In the genomic region with DNA sequence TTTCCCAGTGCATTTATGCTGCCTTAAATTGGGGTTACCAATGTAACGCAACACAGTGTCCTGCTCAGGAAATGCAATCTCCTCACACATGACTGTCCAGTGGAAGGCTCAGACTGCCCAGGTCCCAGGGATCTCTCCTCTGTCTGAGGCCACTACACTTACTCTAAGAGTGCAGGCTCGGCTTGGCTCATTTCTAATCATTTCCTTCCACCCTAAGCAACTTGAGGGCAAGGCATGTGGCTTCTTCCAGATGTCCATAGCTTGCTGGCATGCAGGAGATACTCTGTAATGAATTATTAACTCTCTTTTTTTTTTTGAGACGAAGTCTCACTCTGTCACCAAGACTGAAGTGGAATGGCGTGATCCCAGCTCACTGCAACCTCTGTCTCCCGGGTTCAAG, we compare ENCODE assay signal across 14 cellular contexts. TPM values are rescaled to one million over a fixed set of nuclear protein-coding genes. Genes with fewer than 3 reads are reported as not detected.
A peak's percentile ranks its signal among the peaks of the same experiment; 100 is the strongest.
DNase-seq lines count a peak whose midpoint lies in the region; ATAC-seq and TF ChIP-seq lines count a peak whose summit lies in the region.
"Had no signal": no experiment of that assay in that cellular context is flagged by ENCODE, and none has a peak within 500 bp of the region (broad histone marks: within the 10 kb centered on the region; RNA-seq: fewer than 3 reads in every experiment).

No MANE protein-coding gene starts in this region.

- H3K27me3 ChIP-seq in CD4-positive, alpha-beta memory T cell (ENCODE audit: insufficient read depth, low read length), result no peaks in the 10 kb centered on the region
- H3K27me3 ChIP-seq in fibroblast of lung (ENCODE audit: control insufficient read depth, insufficient read depth, low read length) (no peaks in the 10 kb centered on the region), smooth muscle cell (ENCODE audit: low read depth) (no peaks in the 10 kb centered on the region)
- H3K27me3 ChIP-seq: right lobe of liver had no signal

- ATAC-seq in T-helper 17 cell (no peak), GM18861 (IDR thresholded peaks at IDR 0.05; ENCODE audit: unreplicated experiment) (no peak), HG02885 (IDR thresholded peaks at IDR 0.05; ENCODE audit: poor library complexity, unreplicated experiment) (no peak)
- ATAC-seq: activated CD8-positive, alpha-beta memory T cell treated with anti-CD3 and anti-CD28 coated beads, Interleukin-2, amount 10 ng/mL, durations not matched to agents 7 days and 5 days; right lobe of liver had no signal

- H3F3A ChIP-seq in smooth muscle cell (ENCODE audit: low read depth), result peaks cover 31% of the 10 kb centered on the region

- no peaks in the 10 kb centered on the region for H3K9me3 ChIP-seq in CD4-positive, alpha-beta memory T cell (ENCODE audit: control insufficient read depth in 1 of 2, low read length in 2 of 2)
- H3K9me3 ChIP-seq in T-helper 17 cell (ENCODE audit: control insufficient read depth, low read length, poor library complexity, severe bottlenecking) (no peaks in the 10 kb centered on the region), fibroblast of lung (ENCODE audit: control insufficient read depth, insufficient read depth, low read depth, low read length) (no peaks in the 10 kb centered on the region), smooth muscle cell (replicated peaks; ENCODE audit: low read depth) (no peaks in the 10 kb centered on the region)
- H3K9me3 ChIP-seq: right lobe of liver had no signal

- peaks cover 86% of the 10 kb centered on the region for H3K36me3 ChIP-seq in CD4-positive, alpha-beta memory T cell (ENCODE audit: insufficient read depth, low read length)
- H3K36me3 ChIP-seq in fibroblast of lung (ENCODE audit: control insufficient read depth, insufficient read depth, low read length) (peaks cover 49% of the 10 kb centered on the region), smooth muscle cell (ENCODE audit: low read depth) (no peaks in the 10 kb centered on the region)

- no peak overlapping the region for H3K4me3 Mint-ChIP-seq in CD4-positive, alpha-beta memory T cell
- no peak overlapping the region for H3K4me3 Mint-ChIP-seq in T-helper 17 cell
- H3K4me3 Mint-ChIP-seq: activated CD8-positive, alpha-beta memory T cell treated with anti-CD3 and anti-CD28 coated beads, Interleukin-2, amount 10 ng/mL, durations not matched to agents 7 days and 5 days; mesothelial cell of epicardium had no signal

- DNase-seq in CD4-positive, alpha-beta memory T cell, result no peak
- DNase-seq in T-helper 17 cell (no peak), fibroblast of lung (ENCODE audit: low read depth in 2 of 2) (peak in 1 of 2 donors; percentile 35), smooth muscle cell (lab: John Stamatoyannopoulos, UW; ENCODE audit: unreplicated experiment) (no peak), nucleus accumbens (lab: John Stamatoyannopoulos, UW) (no peak), midbrain (lab: John Stamatoyannopoulos, UW) (no peak)
- DNase-seq: activated CD8-positive, alpha-beta memory T cell treated with anti-CD3 and anti-CD28 coated beads, Interleukin-2, amount 10 ng/mL, durations not matched to agents 7 days and 5 days; C1 segment of cervical spinal cord; Kasumi-1; right lobe of liver had no signal

- 80% methylated on average over 5 of the region's 5 CpGs for WGBS in smooth muscle cell (ENCODE audit: low lambda C conversion rate)

- H3K79me2 ChIP-seq in fibroblast of lung (ENCODE audit: control insufficient read depth, insufficient read depth, low read length) (peaks cover 17% of the 10 kb centered on the region), smooth muscle cell (ENCODE audit: low read depth) (no peaks in the 10 kb centered on the region)

- CTCF ChIA-PET in CD4-positive, alpha-beta memory T cell (lab: Charles Lee; ENCODE audit: partially characterized antibody), result interaction anchor here (1.8 kb wide), 1 partner anchor 12 kb away, joined by 8 read pairs; no protein-coding TSS in a partner anchor

- H3K4me2 ChIP-seq in fibroblast of lung (ENCODE audit: extremely low read depth, insufficient read depth, low read length), result no peak overlapping the region
- no peak overlapping the region for H3K4me2 ChIP-seq in smooth muscle cell

- intact Hi-C loops in CD4-positive, alpha-beta memory T cell (cut with micrococcal nuclease), result no loop called here

- peaks cover 0 to 1% (median 0%) of the 10 kb centered on the region in 8 donors for H3K9me3 Mint-ChIP-seq in CD4-positive, alpha-beta memory T cell
- H3K9me3 Mint-ChIP-seq: mesothelial cell of epicardium had no signal

- TF ChIP-seq CTCF in fibroblast of lung (conservative IDR thresholded peaks at IDR 0.05 in 1 of 2, IDR thresholded peaks at IDR 0.05 in 1 of 2; ENCODE audit: low read depth in 1 of 2, low read length in 2 of 2), result no peak
- TF ChIP-seq CTCF in smooth muscle cell (IDR thresholded peaks at IDR 0.05; ENCODE audit: borderline replicate concordance, insufficient read depth, poor library complexity, severe bottlenecking), result no peak

- H4K20me1 ChIP-seq in fibroblast of lung (ENCODE audit: control insufficient read depth, extremely low read depth, insufficient read depth, low read length) (no peaks in the 10 kb centered on the region), smooth muscle cell (ENCODE audit: low read depth) (peaks cover 2% of the 10 kb centered on the region)

- H3K36me3 Mint-ChIP-seq in CD4-positive, alpha-beta memory T cell, result peaks cover 89 to 93% of the 10 kb centered on the region in 2 donors
- peaks cover 20% of the 10 kb centered on the region for H3K36me3 Mint-ChIP-seq in T-helper 17 cell (ENCODE audit: low read depth)

- H3K27ac Mint-ChIP-seq in CD4-positive, alpha-beta memory T cell, result peak overlapping the region in 5 of 7 donors; percentile 7 to 56 (median 47)
- peak overlapping the region; percentile 68 for H3K27ac Mint-ChIP-seq in T-helper 17 cell
- H3K27ac Mint-ChIP-seq: activated CD8-positive, alpha-beta memory T cell treated with anti-CD3 and anti-CD28 coated beads, Interleukin-2, amount 10 ng/mL, durations not matched to agents 7 days and 5 days; mesothelial cell of epicardium had no signal

- no peak overlapping the region for H3K9ac ChIP-seq in fibroblast of lung (ENCODE audit: insufficient read depth, low read length)
- no peak overlapping the region for H3K9ac ChIP-seq in smooth muscle cell (ENCODE audit: low read depth)

- no peak overlapping the region for H3K4me3 ChIP-seq in CD4-positive, alpha-beta memory T cell (ENCODE audit: low read length in 2 of 2)
- H3K4me3 ChIP-seq in fibroblast of lung (replicated peaks in 1 of 4; ENCODE audit: control extremely low read depth in 1 of 4, insufficient read depth in 1 of 4, low read depth in 3 of 4, low read length in 4 of 4) (no peak overlapping the region), smooth muscle cell (no peak overlapping the region)
- H3K4me3 ChIP-seq: right lobe of liver had no signal

- POLR2A ChIA-PET in CD4-positive, alpha-beta memory T cell (lab: Charles Lee; ENCODE audit: partially characterized antibody), result no interaction called here

- no peaks in the 10 kb centered on the region for H3K4me1 ChIP-seq in CD4-positive, alpha-beta memory T cell (ENCODE audit: insufficient read depth, low read length)
- H3K4me1 ChIP-seq in fibroblast of lung (ENCODE audit: control insufficient read depth, extremely low read depth, insufficient read depth, low read length), result peaks cover 60% of the 10 kb centered on the region
- H3K4me1 ChIP-seq in smooth muscle cell (ENCODE audit: low read depth), result no peaks in the 10 kb centered on the region
- H3K4me1 ChIP-seq: right lobe of liver had no signal

- H2AFZ ChIP-seq in fibroblast of lung (ENCODE audit: low read length) (no peak overlapping the region), smooth muscle cell (ENCODE audit: low read depth) (no peak overlapping the region)

- H3K27me3 Mint-ChIP-seq in CD4-positive, alpha-beta memory T cell, result no peaks in the 10 kb centered on the region
- H3K27me3 Mint-ChIP-seq in T-helper 17 cell, result no peaks in the 10 kb centered on the region
- H3K27me3 Mint-ChIP-seq: activated CD8-positive, alpha-beta memory T cell treated with anti-CD3 and anti-CD28 coated beads, Interleukin-2, amount 10 ng/mL, durations not matched to agents 7 days and 5 days had no signal

- H3K4me1 Mint-ChIP-seq in CD4-positive, alpha-beta memory T cell, result peaks cover 0 to 26% (median 4%) of the 10 kb centered on the region in 4 donors
- H3K4me1 Mint-ChIP-seq in T-helper 17 cell, result peaks cover 20% of the 10 kb centered on the region

- no peak overlapping the region for H3K27ac ChIP-seq in CD4-positive, alpha-beta memory T cell (ENCODE audit: low read depth, low read length)
- H3K27ac ChIP-seq in fibroblast of lung (ENCODE audit: insufficient read depth, low read length) (peak overlapping the region; percentile 94), smooth muscle cell (ENCODE audit: low read depth) (peak overlapping the region; percentile 91)
- H3K27ac ChIP-seq: right lobe of liver had no signal

RNA-seq across cellular contexts. Expression of a gene that starts 23.7 kb away (rescaled TPM):
- not detected for total RNA-seq in CD4-positive, alpha-beta memory T cell
- polyA plus RNA-seq in CD4-positive, alpha-beta memory T cell, result under 1 TPM in 1 of 2 donors, not detected in 1; 0.81 TPM
- total RNA-seq in T-helper 17 cell (not detected), fibroblast of lung (15.7 and 16.7 TPM in 2 replicates), smooth muscle cell (1.5 TPM in 1 of 2 replicates, not detected in the other)
- polyA plus RNA-seq in fibroblast of lung (17.4 and 40.4 TPM in 2 replicates), smooth muscle cell (14.6 and 23.7 TPM in 2 replicates)
- polyA plus RNA-seq in fibroblast of lung (2012), result 76.8 and 160 TPM in 2 replicates
- 3.4 and 12.8 TPM in 2 replicates for polyA minus RNA-seq in fibroblast of lung (ENCODE audit: low replicate concordance)
- total RNA-seq: activated CD8-positive, alpha-beta memory T cell treated with anti-CD3 and anti-CD28 coated beads, Interleukin-2, amount 10 ng/mL, durations not matched to agents 7 days and 5 days; T-helper 2 cell treated with Interferon-gamma antibody and Interleukin-4, amounts not matched to agents 100 ng/mL and 5 ng/mL, for 36 hours had no signal

RNA-seq across cellular contexts. Expression of a gene that starts 49.1 kb away (rescaled TPM):
- total RNA-seq in CD4-positive, alpha-beta memory T cell, result 100 to 1,000 TPM; 202 to 211 TPM
- polyA plus RNA-seq in CD4-positive, alpha-beta memory T cell, result 100 to 1,000 TPM; 173 to 342 TPM
- total RNA-seq in T-helper 17 cell (100 to 1,000 TPM; 199 to 209 TPM), fibroblast of lung (83.7 and 124 TPM in 2 replicates), smooth muscle cell (36.6 and 39.5 TPM in 2 replicates)
- polyA plus RNA-seq in fibroblast of lung (206 and 308 TPM in 2 replicates), smooth muscle cell (93.4 and 101 TPM in 2 replicates)
- 724 and 1,112 TPM in 2 replicates for polyA plus RNA-seq in fibroblast of lung (2012)
- polyA minus RNA-seq in fibroblast of lung (ENCODE audit: low replicate concordance), result 182 and 357 TPM in 2 replicates
